Comparison of ENCODE assay signal across 14 cellular contexts in the genomic region with DNA sequence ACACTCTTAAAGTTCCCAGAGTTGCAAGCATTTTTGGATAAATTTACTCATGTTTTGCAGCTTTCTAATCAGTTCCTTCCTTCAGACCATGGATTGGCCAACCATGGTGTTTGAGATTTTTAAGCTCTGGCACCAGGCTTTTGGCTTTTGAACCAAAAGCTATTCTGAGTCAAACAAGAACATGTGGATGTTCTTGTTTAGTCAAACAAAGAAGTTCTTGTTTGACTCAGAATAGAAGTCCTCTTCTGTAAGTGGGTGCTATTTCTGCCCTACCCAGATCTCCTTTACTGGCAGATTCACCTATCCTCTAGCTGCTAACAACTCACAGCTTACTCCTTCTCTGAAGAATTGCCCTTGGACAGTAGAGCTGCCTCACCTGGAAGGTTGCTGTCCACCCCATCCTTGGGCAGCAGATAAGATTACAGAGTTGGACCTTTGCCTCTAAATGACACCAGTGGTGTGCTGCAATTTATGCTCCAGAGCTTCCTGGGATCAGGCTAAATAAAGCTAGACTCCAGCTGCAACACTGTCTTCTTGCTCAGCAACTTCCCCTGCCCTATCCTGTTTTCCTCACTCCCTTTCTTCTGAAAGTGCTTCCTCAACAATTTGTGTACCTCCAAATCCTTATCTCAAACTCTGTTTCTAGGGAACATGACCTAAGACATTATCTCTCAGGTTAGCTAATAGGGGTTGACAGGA.
A peak's percentile ranks its signal among the peaks of the same experiment; 100 is the strongest.
DNase-seq lines count a peak whose midpoint lies in the region; ATAC-seq, FAIRE-seq and TF ChIP-seq lines count a peak whose summit lies in the region.
"Had no signal": no experiment of that assay in that cellular context is flagged by ENCODE, and none has a peak within 500 bp of the region (broad histone marks: within the 10 kb centered on the region; RNA-seq: fewer than 3 reads in every experiment).

No MANE protein-coding gene starts in this region.

- ATAC-seq in HG02938 (IDR thresholded peaks at IDR 0.05; ENCODE audit: unreplicated experiment), result peak; percentile 90
- ATAC-seq: gastrocnemius medialis, left lobe of liver had no signal

- no peak for FAIRE-seq in GM12891 (lab: Jason Lieb, UNC)

- no peak for TF ChIP-seq CTCF in GM20000 (IDR thresholded peaks at IDR 0.05; ENCODE audit: extremely low read depth, missing control alignments)

- TF ChIP-seq POLR2A in GM12891 (IDR thresholded peaks at IDR 0.05; ENCODE audit: low read depth, low read length), result no peak

- DNase-seq in GM12891 (ENCODE audit: insufficient read length, low spot score) (peak; percentile 5), GM20000 (ENCODE audit: low spot score) (peak; percentile 16), foreskin melanocyte (peak; percentile 75), NCI-H187 (lab: John Stamatoyannopoulos, UW) (no peak), NCI-H446 (lab: John Stamatoyannopoulos, UW) (no peak), NCI-H2171 (lab: John Stamatoyannopoulos, UW) (no peak)
- DNase-seq in activated CD4-positive, alpha-beta T cell treated with anti-CD3 and anti-CD28 coated beads for 48 hours, result no peak
- DNase-seq: gastrocnemius medialis; NCI-H1105 treated with DMSO at 0.1 percent for 48 hours; NCI-H69; SHP77 treated with DMSO at 0.1 percent for 48 hours; stimulated activated CD4-positive, alpha-beta T cell treated with anti-CD3 and anti-CD28 coated beads, Interleukin-12 subunit alpha, Interleukin-12 subunit beta, amount 100 ng/mL, for 4 hours had no signal

TF ChIP-seq in GM12891, 5 proteins besides CTCF, POLR2A, EP300 and RAD21:
- TF ChIP-seq POU2F2 (IDR thresholded peaks at IDR 0.05; ENCODE audit: low read depth, low read length) (no peak), SPI1 (IDR thresholded peaks at IDR 0.05; ENCODE audit: low read depth, low read length) (no peak), TAF1 (IDR thresholded peaks at IDR 0.05; ENCODE audit: low read depth, low read length) (no peak), PAX5 (IDR thresholded peaks at IDR 0.05; ENCODE audit: insufficient read depth, low read length, severe bottlenecking) (no peak), POLR2AphosphoS5 (IDR thresholded peaks at IDR 0.05; ENCODE audit: low read depth, low read length) (no peak)

Comparison
In these comparisons a context has a peak if more than half of its experiments do, and no peak if none do; other contexts are left out.
1. DNase-seq: peak in GM12891 (single experiment), GM20000 (single experiment) and foreskin melanocyte (single experiment); none in NCI-H187 (0 of 2), activated CD4-positive, alpha-beta T cell treated with anti-CD3 and anti-CD28 coated beads for 48 hours (single experiment), NCI-H446 (0 of 2) and NCI-H2171 (single experiment).